ENCODE assay signal across 26 cellular contexts in genomic region chr5:122694884-122695283, GRCh38.
"Had no signal": no experiment of that assay in that cellular context is flagged by ENCODE, and none has a peak within 500 bp of the region (broad histone marks: within the 10 kb centered on the region; RNA-seq: fewer than 3 reads in every experiment).

No MANE protein-coding gene starts in this region.

- H3K4me1 Mint-ChIP-seq: activated CD4-positive, alpha-beta T cell treated with anti-CD3 and anti-CD28 coated beads for 36 hours; activated naive CD8-positive, alpha-beta T cell treated with anti-CD3 and anti-CD28 coated beads for 36 hours; stimulated activated naive CD8-positive, alpha-beta T cell treated with anti-CD3 and anti-CD28 coated beads, Interleukin-15, amount 100 ng/mL, for 72 hours; T-cell had no signal

- H3K9me3 ChIP-seq: adrenal gland, ascending aorta, left ventricle myocardium inferior, mucosa of descending colon, prostate gland, sigmoid colon, upper lobe of left lung had no signal

- H3K27ac ChIP-seq: adrenal gland, ascending aorta, left ventricle myocardium inferior, prostate gland, sigmoid colon, upper lobe of left lung had no signal

- H3K4me1 ChIP-seq: adrenal gland, ascending aorta, left ventricle myocardium inferior, prostate gland, sigmoid colon, upper lobe of left lung had no signal

- H3K27ac Mint-ChIP-seq: activated CD4-positive, alpha-beta T cell treated with anti-CD3 and anti-CD28 coated beads for 36 hours; activated naive CD4-positive, alpha-beta T cell treated with anti-CD3 and anti-CD28 coated beads for 36 hours; activated naive CD8-positive, alpha-beta T cell treated with anti-CD3 and anti-CD28 coated beads for 36 hours; stimulated activated naive CD8-positive, alpha-beta T cell treated with anti-CD3 and anti-CD28 coated beads, Interleukin-15, amount 100 ng/mL, for 72 hours; T-cell had no signal

- H3K4me3 ChIP-seq: adrenal gland, ascending aorta, left ventricle myocardium inferior, lung, mucosa of descending colon, prostate gland, sigmoid colon, upper lobe of left lung had no signal

- H3K9me3 Mint-ChIP-seq: activated naive CD4-positive, alpha-beta T cell treated with anti-CD3 and anti-CD28 coated beads for 36 hours; activated naive CD8-positive, alpha-beta T cell treated with anti-CD3 and anti-CD28 coated beads for 36 hours; nephron; stimulated activated memory B cell treated with anti-CD40 and anti-IgM and Interleukin-4, amounts not matched to agents 10 μg/mL and 1 μg/mL and 100 μg/mL, for 72 hours; stimulated activated naive CD8-positive, alpha-beta T cell treated with anti-CD3 and anti-CD28 coated beads, Interleukin-15, amount 100 ng/mL, for 72 hours; T-cell had no signal

- ATAC-seq: activated CD4-positive, alpha-beta T cell treated with anti-CD3 and anti-CD28 coated beads for 36 hours; mucosa of descending colon; stimulated activated memory B cell treated with anti-CD40 and anti-IgM and Interleukin-4, amounts not matched to agents 10 μg/mL and 1 μg/mL and 100 μg/mL, for 72 hours; stimulated activated naive CD8-positive, alpha-beta T cell treated with anti-CD3 and anti-CD28 coated beads, Interleukin-15, amount 100 ng/mL, for 72 hours; T-cell had no signal

- H3K36me3 ChIP-seq: adrenal gland, ascending aorta, left ventricle myocardium inferior, prostate gland, sigmoid colon, upper lobe of left lung had no signal

- H3K27me3 ChIP-seq: adrenal gland, ascending aorta, sigmoid colon, upper lobe of left lung had no signal

- H3K36me3 Mint-ChIP-seq: activated naive CD8-positive, alpha-beta T cell treated with anti-CD3 and anti-CD28 coated beads for 36 hours; stimulated activated memory B cell treated with anti-CD40 and anti-IgM and Interleukin-4, amounts not matched to agents 10 μg/mL and 1 μg/mL and 100 μg/mL, for 72 hours; T-cell had no signal

- DNase-seq: activated CD4-positive, alpha-beta T cell treated with anti-CD3 and anti-CD28 coated beads for 36 hours; activated CD4-positive, CD25-positive, alpha-beta regulatory T cell; activated effector memory CD4-positive, alpha-beta T cell treated with Interleukin-2 at 50 U/mL for 16 hours; activated naive CD4-positive, alpha-beta T cell treated with anti-CD3 and anti-CD28 coated beads for 36 hours; activated naive CD8-positive, alpha-beta T cell treated with anti-CD3 and anti-CD28 coated beads for 36 hours; activated T-cell treated with anti-CD3 and anti-CD28 coated beads for 4 hours; adrenal gland; central memory CD4-positive, alpha-beta T cell; foreskin melanocyte; left ventricle myocardium inferior; mucosa of descending colon; retina; sigmoid colon; small intestine; stimulated activated CD4-positive, alpha-beta T cell treated with anti-CD3 and anti-CD28 coated beads, Interleukin-1b, Interleukin-23, amount 100 ng/mL, for 48 hours; stimulated activated CD4-positive, alpha-beta T cell treated with anti-CD3 and anti-CD28 coated beads, Interleukin-4, amount 100 ng/mL, for 4 hours; stimulated activated CD8-positive, alpha-beta memory T cell treated with anti-CD3 and anti-CD28 coated beads, Interleukin-4, amount 100 ng/mL, for 48 hours; stimulated activated naive CD8-positive, alpha-beta T cell treated with anti-CD3 and anti-CD28 coated beads, Interleukin-15, amount 100 ng/mL, for 72 hours; substantia nigra; T-cell; upper lobe of left lung had no signal

- H3K27me3 Mint-ChIP-seq: stimulated activated memory B cell treated with anti-CD40 and anti-IgM and Interleukin-4, amounts not matched to agents 10 μg/mL and 1 μg/mL and 100 μg/mL, for 72 hours; stimulated activated naive CD8-positive, alpha-beta T cell treated with anti-CD3 and anti-CD28 coated beads, Interleukin-15, amount 100 ng/mL, for 72 hours had no signal

- H3K4me3 Mint-ChIP-seq: activated CD4-positive, alpha-beta T cell treated with anti-CD3 and anti-CD28 coated beads for 36 hours; activated naive CD4-positive, alpha-beta T cell treated with anti-CD3 and anti-CD28 coated beads for 36 hours; activated naive CD8-positive, alpha-beta T cell treated with anti-CD3 and anti-CD28 coated beads for 36 hours; nephron; stimulated activated memory B cell treated with anti-CD40 and anti-IgM and Interleukin-4, amounts not matched to agents 10 μg/mL and 1 μg/mL and 100 μg/mL, for 72 hours; stimulated activated naive CD8-positive, alpha-beta T cell treated with anti-CD3 and anti-CD28 coated beads, Interleukin-15, amount 100 ng/mL, for 72 hours; T-cell had no signal
